In genomic region chr16:31508706-31509523, GRCh38 we compare ENCODE assay signal across 8 cellular contexts. TPM values are rescaled to one million over a fixed set of nuclear protein-coding genes. Genes with fewer than 3 reads are reported as not detected.
DNase-seq lines count a peak whose midpoint lies in the region; ATAC-seq and TF ChIP-seq lines count a peak whose summit lies in the region.

No MANE protein-coding gene starts in this region.

- H3K4me1 Mint-ChIP-seq in activated T-cell treated with anti-CD3 and anti-CD28 coated beads, Interleukin-2, amount 50 U/mL, for 4 hours (ENCODE audit: low read depth): peaks cover 45% of the 10 kb centered on the region
- peaks cover 28% of the 10 kb centered on the region for H3K4me1 Mint-ChIP-seq in T-helper 17 cell

- no peaks in the 10 kb centered on the region for H3K4me1 ChIP-seq in fibroblast of lung (ENCODE audit: control insufficient read depth, extremely low read depth, insufficient read depth, low read length)
- H3K4me1 ChIP-seq in neutrophil (ENCODE audit: control insufficient read depth in 1 of 2, insufficient read depth in 1 of 2, low read depth in 1 of 2, low read length in 1 of 2): peaks cover 15 to 20% of the 10 kb centered on the region in 2 experiments

- no peaks in the 10 kb centered on the region for H3K27me3 Mint-ChIP-seq in activated T-cell treated with anti-CD3 and anti-CD28 coated beads, Interleukin-2, amount 50 U/mL, for 4 hours (ENCODE audit: low read depth)
- no peaks in the 10 kb centered on the region for H3K27me3 Mint-ChIP-seq in T-helper 17 cell

- H3K4me3 ChIP-seq in fibroblast of lung (replicated peaks in 1 of 4; ENCODE audit: control extremely low read depth in 1 of 4, insufficient read depth in 1 of 4, low read depth in 3 of 4, low read length in 4 of 4): peak overlapping the region; percentile 81 to 96 (median 90)
- H3K4me3 ChIP-seq in neutrophil (ENCODE audit: low read depth in 1 of 2, low read length in 1 of 2): peak overlapping the region; percentile 80

- peak overlapping the region; percentile 90 for H3K4me2 ChIP-seq in fibroblast of lung (ENCODE audit: extremely low read depth, insufficient read depth, low read length)

- peak overlapping the region; percentile 97 for H3K27ac ChIP-seq in fibroblast of lung (ENCODE audit: insufficient read depth, low read length)
- H3K27ac ChIP-seq in neutrophil: peak overlapping the region; percentile 75

- H3K36me3 Mint-ChIP-seq in activated T-cell treated with anti-CD3 and anti-CD28 coated beads, Interleukin-2, amount 50 U/mL, for 4 hours (ENCODE audit: insufficient read depth): peaks cover 7% of the 10 kb centered on the region
- peaks cover 4% of the 10 kb centered on the region for H3K36me3 Mint-ChIP-seq in T-helper 17 cell (ENCODE audit: low read depth)

- peak overlapping the region; percentile 95 for H3K4me3 Mint-ChIP-seq in activated T-cell treated with anti-CD3 and anti-CD28 coated beads, Interleukin-2, amount 50 U/mL, for 4 hours
- H3K4me3 Mint-ChIP-seq in T-helper 17 cell: peak overlapping the region; percentile 95

- TF ChIP-seq CTCF in fibroblast of lung (conservative IDR thresholded peaks at IDR 0.05 in 1 of 2, IDR thresholded peaks at IDR 0.05 in 1 of 2; ENCODE audit: low read depth in 1 of 2, low read length in 2 of 2): no peak
- no peak for TF ChIP-seq CTCF in neutrophil (IDR thresholded peaks at IDR 0.05)

- no peaks in the 10 kb centered on the region for H3K9me3 ChIP-seq in T-helper 17 cell (ENCODE audit: control insufficient read depth, low read length, poor library complexity, severe bottlenecking)
- no peaks in the 10 kb centered on the region for H3K9me3 ChIP-seq in fibroblast of lung (ENCODE audit: control insufficient read depth, insufficient read depth, low read depth, low read length)
- no peaks in the 10 kb centered on the region for H3K9me3 ChIP-seq in neutrophil

- no peaks in the 10 kb centered on the region for H3K27me3 ChIP-seq in fibroblast of lung (ENCODE audit: control insufficient read depth, insufficient read depth, low read length)
- H3K27me3 ChIP-seq in neutrophil: no peaks in the 10 kb centered on the region

- no peak for DNase-seq in activated T-cell treated with anti-CD3 and anti-CD28 coated beads, Interleukin-2, amount 50 U/mL, for 4 hours
- no peak for DNase-seq in activated T-cell treated with anti-CD3 and anti-CD28 coated beads, Interleukin-2, amount 50 U/mL, for 48 hours
- DNase-seq in T-helper 17 cell: no peak
- peak; percentile 57 to 65 for DNase-seq in fibroblast of lung (ENCODE audit: low read depth in 2 of 2)
- DNase-seq in stimulated activated CD4-positive, alpha-beta T cell treated with anti-CD3 and anti-CD28 coated beads, Interleukin-15, amount 100 ng/mL, for 24 hours: no peak
- no peak for DNase-seq in iPS-NIHi7 (ENCODE audit: extremely low spot score)

- peak overlapping the region; percentile 94 for H3K27ac Mint-ChIP-seq in T-helper 17 cell

- peak overlapping the region; percentile 98 for H3K9ac ChIP-seq in fibroblast of lung (ENCODE audit: insufficient read depth, low read length)

- H3K36me3 ChIP-seq in fibroblast of lung (ENCODE audit: control insufficient read depth, insufficient read depth, low read length): no peaks in the 10 kb centered on the region
- no peaks in the 10 kb centered on the region for H3K36me3 ChIP-seq in neutrophil

- peak overlapping the region; percentile 23 for H2AFZ ChIP-seq in fibroblast of lung (ENCODE audit: low read length)

- ATAC-seq in activated T-cell treated with anti-CD3 and anti-CD28 coated beads, Interleukin-2, amount 50 U/mL, for 4 hours: no peak
- ATAC-seq in T-helper 17 cell: peak; percentile 9
- no peak for ATAC-seq in GM19397 (IDR thresholded peaks at IDR 0.05; ENCODE audit: unreplicated experiment)

- H4K20me1 ChIP-seq in fibroblast of lung (ENCODE audit: control insufficient read depth, extremely low read depth, insufficient read depth, low read length): no peaks in the 10 kb centered on the region

- H3K79me2 ChIP-seq in fibroblast of lung (ENCODE audit: control insufficient read depth, insufficient read depth, low read length): peaks cover 15% of the 10 kb centered on the region

- H3K9me3 Mint-ChIP-seq in activated T-cell treated with anti-CD3 and anti-CD28 coated beads, Interleukin-2, amount 50 U/mL, for 4 hours: no peaks in the 10 kb centered on the region

RNA-seq across cellular contexts. Expression of gene RUSF1, which starts 0.7 kb away (rescaled TPM):
- 10 to 100 TPM; 43.9 to 49.1 (median 45.9) TPM for total RNA-seq in activated T-cell treated with anti-CD3 and anti-CD28 coated beads, Interleukin-2, amount 50 U/mL, for 4 hours
- 10 to 100 TPM; 56.7 to 60.7 TPM for total RNA-seq in T-helper 17 cell
- total RNA-seq in fibroblast of lung: 35.7 and 41.8 TPM in 2 replicates
- polyA plus RNA-seq in fibroblast of lung: 21.5 and 23.1 TPM in 2 replicates
- polyA plus RNA-seq in fibroblast of lung (2012): 50.9 and 54.9 TPM in 2 replicates
- polyA minus RNA-seq in fibroblast of lung (ENCODE audit: low replicate concordance): 83.2 and 94.6 TPM in 2 replicates

RNA-seq across cellular contexts. Expression of gene AHSP, which starts 18.8 kb away (rescaled TPM):
- total RNA-seq in activated T-cell treated with anti-CD3 and anti-CD28 coated beads, Interleukin-2, amount 50 U/mL, for 4 hours: not detected
- total RNA-seq in T-helper 17 cell (not detected), fibroblast of lung (not detected in 2 replicates)
- polyA plus RNA-seq in fibroblast of lung: not detected in 2 replicates
- polyA plus RNA-seq in fibroblast of lung (2012): not detected in 2 replicates
- polyA minus RNA-seq in fibroblast of lung (ENCODE audit: low replicate concordance): not detected in 2 replicates

RNA-seq across cellular contexts. Expression of gene SLC5A2, which starts 26.0 kb away (rescaled TPM):
- total RNA-seq in activated T-cell treated with anti-CD3 and anti-CD28 coated beads, Interleukin-2, amount 50 U/mL, for 4 hours: not detected
- total RNA-seq in T-helper 17 cell (1 to 10 TPM; 1.3 to 2.8 TPM), fibroblast of lung (under 0.01 TPM in 1 of 2 replicates, not detected in the other)
- polyA plus RNA-seq in fibroblast of lung: not detected in 2 replicates
- 0.41 and 0.77 TPM in 2 replicates for polyA plus RNA-seq in fibroblast of lung (2012)
- polyA minus RNA-seq in fibroblast of lung (ENCODE audit: low replicate concordance): not detected in 2 replicates

RNA-seq across cellular contexts. Expression of gene TGFB1I1, which starts 37.0 kb away (rescaled TPM):
- under 1 TPM in 2 of 3 donors, not detected in 1; 0.30 to 0.34 TPM for total RNA-seq in activated T-cell treated with anti-CD3 and anti-CD28 coated beads, Interleukin-2, amount 50 U/mL, for 4 hours
- total RNA-seq in T-helper 17 cell (1 to 10 TPM in 1 of 2 donors, under 1 TPM in 1; 0.35 to 5.6 TPM), fibroblast of lung (28.5 and 46.9 TPM in 2 replicates)
- polyA plus RNA-seq in fibroblast of lung: 68.4 and 94.3 TPM in 2 replicates
- polyA plus RNA-seq in fibroblast of lung (2012): 171 and 229 TPM in 2 replicates
- polyA minus RNA-seq in fibroblast of lung (ENCODE audit: low replicate concordance): 194 and 200 TPM in 2 replicates

RNA-seq across cellular contexts. Expression of gene ARMC5, which starts 49.6 kb away (rescaled TPM):
- total RNA-seq in activated T-cell treated with anti-CD3 and anti-CD28 coated beads, Interleukin-2, amount 50 U/mL, for 4 hours: 10 to 100 TPM; 18.4 to 18.9 (median 18.7) TPM
- total RNA-seq in T-helper 17 cell (10 to 100 TPM; 15.8 to 21.9 TPM), fibroblast of lung (5.4 and 5.6 TPM in 2 replicates)
- polyA plus RNA-seq in fibroblast of lung: 1.7 and 3.4 TPM in 2 replicates
- 3.4 and 6.8 TPM in 2 replicates for polyA plus RNA-seq in fibroblast of lung (2012)
- polyA minus RNA-seq in fibroblast of lung (ENCODE audit: low replicate concordance): 13.4 and 13.7 TPM in 2 replicates

Comparison
In these comparisons a context has a peak if more than half of its experiments do, and no peak if none do; other contexts are left out.
1. DNase-seq: peak in fibroblast of lung (2 of 2); none in activated T-cell treated with anti-CD3 and anti-CD28 coated beads, Interleukin-2, amount 50 U/mL, for 4 hours (single experiment), activated T-cell treated with anti-CD3 and anti-CD28 coated beads, Interleukin-2, amount 50 U/mL, for 48 hours (0 of 2), T-helper 17 cell (0 of 3), stimulated activated CD4-positive, alpha-beta T cell treated with anti-CD3 and anti-CD28 coated beads, Interleukin-15, amount 100 ng/mL, for 24 hours (single experiment) and iPS-NIHi7 (single experiment).